In genomic region chr2:200861617-200862016, GRCh38 we compare ENCODE assay signal across 8 cellular contexts. TPM values are rescaled to one million over a fixed set of nuclear protein-coding genes. Genes with fewer than 3 reads are reported as not detected.
DNase-seq lines count a peak whose midpoint lies in the region; ATAC-seq and TF ChIP-seq lines count a peak whose summit lies in the region.

No MANE protein-coding gene starts in this region.

- H3K9ac ChIP-seq in liver (ENCODE audit: low read depth in 1 of 2, low read length in 2 of 2), result peak overlapping the region; percentile 47 to 99

- H3K4me1 ChIP-seq in ascending aorta (peaks cover 4 to 37% of the 10 kb centered on the region in 2 donors), liver (ENCODE audit: control insufficient read depth in 4 of 4, insufficient read depth in 4 of 4, low read length in 3 of 4) (peaks cover 2 to 36% (median 28%) of the 10 kb centered on the region in 4 donors), thoracic aorta (ENCODE audit: control insufficient read depth in 1 of 2, low read depth in 2 of 2) (peaks cover 35 to 53% of the 10 kb centered on the region in 2 donors)

- peaks cover 31 to 45% of the 10 kb centered on the region in 2 donors for H3K36me3 ChIP-seq in ascending aorta
- H3K36me3 ChIP-seq in liver (ENCODE audit: control insufficient read depth in 4 of 4, insufficient read depth in 3 of 4, low read depth in 1 of 4, low read length in 3 of 4), result peaks cover 4 to 33% (median 26%) of the 10 kb centered on the region in 4 donors
- H3K36me3 ChIP-seq in thoracic aorta, result peaks cover 30% of the 10 kb centered on the region

- H3K4me1 Mint-ChIP-seq in activated CD8-positive, alpha-beta memory T cell treated with anti-CD3 and anti-CD28 coated beads, Interleukin-2, amount 10 ng/mL, durations not matched to agents 7 days and 5 days, result peaks cover 60% of the 10 kb centered on the region

- H3K4me3 ChIP-seq in ascending aorta (peak overlapping the region; percentile 74 to 80), liver (ENCODE audit: low read depth in 1 of 3, low read length in 3 of 3) (peak overlapping the region; percentile 59 to 89 (median 71)), thoracic aorta (peak overlapping the region; percentile 79)

- no peak for TF ChIP-seq RAD21 in liver (IDR thresholded peaks at IDR 0.05)

- DNase-seq in activated CD8-positive, alpha-beta memory T cell treated with anti-CD3 and anti-CD28 coated beads, Interleukin-2, amount 10 ng/mL, durations not matched to agents 7 days and 5 days, result no peak
- DNase-seq in activated CD8-positive, alpha-beta memory T cell treated with anti-CD3 and anti-CD28 coated beads for 24 hours, result no peak
- no peak for DNase-seq in ascending aorta (ENCODE audit: low spot score in 2 of 2)
- DNase-seq in thoracic aorta (ENCODE audit: low spot score), result no peak
- DNase-seq in NCI-H748 (lab: John Stamatoyannopoulos, UW; ENCODE audit: unreplicated experiment), result no peak
- no peak for DNase-seq in GF-D8 (lab: John Stamatoyannopoulos, UW)
- DNase-seq in omental fat pad (ENCODE audit: low spot score), result no peak

- H3K4me3 Mint-ChIP-seq in activated CD8-positive, alpha-beta memory T cell treated with anti-CD3 and anti-CD28 coated beads, Interleukin-2, amount 10 ng/mL, durations not matched to agents 7 days and 5 days, result peak overlapping the region; percentile 84

- no peaks in the 10 kb centered on the region for H3K9me3 Mint-ChIP-seq in activated CD8-positive, alpha-beta memory T cell treated with anti-CD3 and anti-CD28 coated beads, Interleukin-2, amount 10 ng/mL, durations not matched to agents 7 days and 5 days (ENCODE audit: low read depth)

- no peaks in the 10 kb centered on the region for H3K27me3 Mint-ChIP-seq in activated CD8-positive, alpha-beta memory T cell treated with anti-CD3 and anti-CD28 coated beads, Interleukin-2, amount 10 ng/mL, durations not matched to agents 7 days and 5 days

- H3K36me3 Mint-ChIP-seq in activated CD8-positive, alpha-beta memory T cell treated with anti-CD3 and anti-CD28 coated beads, Interleukin-2, amount 10 ng/mL, durations not matched to agents 7 days and 5 days, result peaks cover 72% of the 10 kb centered on the region

- CTCF ChIA-PET in activated CD8-positive, alpha-beta memory T cell treated with anti-CD3 and anti-CD28 coated beads, Interleukin-2, amount 10 ng/mL, durations not matched to agents 7 days and 5 days (lab: Charles Lee), result interaction anchor here (1.3 kb wide), 1 partner anchor 149 kb away, joined by 4 read pairs; no protein-coding TSS in a partner anchor

- 6% methylated on average over 4 of the region's 4 CpGs for WGBS in liver

- no peaks in the 10 kb centered on the region for H3K27me3 ChIP-seq in ascending aorta
- H3K27me3 ChIP-seq in liver (ENCODE audit: control insufficient read depth in 4 of 4, insufficient read depth in 4 of 4, low read length in 3 of 4), result no peaks in the 10 kb centered on the region
- no peaks in the 10 kb centered on the region for H3K27me3 ChIP-seq in thoracic aorta (replicated peaks; ENCODE audit: insufficient read depth)

- peak overlapping the region; percentile 99 for H3K27ac Mint-ChIP-seq in activated CD8-positive, alpha-beta memory T cell treated with anti-CD3 and anti-CD28 coated beads, Interleukin-2, amount 10 ng/mL, durations not matched to agents 7 days and 5 days

- no peak for TF ChIP-seq CTCF in ascending aorta (IDR thresholded peaks at IDR 0.05)
- no peak for TF ChIP-seq CTCF in liver (IDR thresholded peaks at IDR 0.05; ENCODE audit: low read depth, low read length, missing input control)
- TF ChIP-seq CTCF in thoracic aorta (IDR thresholded peaks at IDR 0.05), result no peak
- TF ChIP-seq CTCF in omental fat pad (IDR thresholded peaks at IDR 0.05), result no peak

- H3K27ac ChIP-seq in ascending aorta (peak overlapping the region; percentile 96 to 100), liver (ENCODE audit: low read depth in 1 of 2, low read length in 2 of 2) (peak overlapping the region; percentile 45 to 100), thoracic aorta (peak overlapping the region in 1 of 2 donors; percentile 97)

- no peaks in the 10 kb centered on the region for H3K9me3 ChIP-seq in ascending aorta
- no peaks in the 10 kb centered on the region for H3K9me3 ChIP-seq in liver (ENCODE audit: control insufficient read depth in 4 of 4, low read length in 3 of 4)
- H3K9me3 ChIP-seq in thoracic aorta, result no peaks in the 10 kb centered on the region

- intact Hi-C loops in ascending aorta (cut with DNase I), result loop anchor here (5.0 to 10.0 kb wide), 2 partner anchors 337 to 554 kb away; partner anchors contain the start of genes SGO2 and SPATS2L

- no peak for ATAC-seq in activated CD8-positive, alpha-beta memory T cell treated with anti-CD3 and anti-CD28 coated beads, Interleukin-2, amount 10 ng/mL, durations not matched to agents 7 days and 5 days
- ATAC-seq in thoracic aorta (ENCODE audit: insufficient number of reproducible peaks, low FRiP score, low read depth), result no peak
- ATAC-seq in omental fat pad (ENCODE audit: low FRiP score), result no peak

TF ChIP-seq in liver, 16 proteins besides CTCF, POLR2A, EP300 and RAD21:
- TF ChIP-seq YY1 (IDR thresholded peaks at IDR 0.05), result peak; percentile 15
- no peak for TF ChIP-seq RXRA (IDR thresholded peaks at IDR 0.05)

RNA-seq across cellular contexts. Expression of gene CLK1, which starts 2.8 kb away (rescaled TPM):
- total RNA-seq in activated CD8-positive, alpha-beta memory T cell treated with anti-CD3 and anti-CD28 coated beads, Interleukin-2, amount 10 ng/mL, durations not matched to agents 7 days and 5 days, result 100 to 1,000 TPM; 129 to 130 TPM
- 43.5 TPM for total RNA-seq in ascending aorta
- 10 to 100 TPM; 69.9 to 86.3 TPM for total RNA-seq in liver
- 10 to 100 TPM; 21.2 to 53.7 TPM for polyA plus RNA-seq in liver
- 100 to 1,000 TPM in 1 of 2 donors, 10 to 100 TPM in 1; 99.5 to 194 TPM for total RNA-seq in thoracic aorta
- 100 to 1,000 TPM; 115 to 224 (median 126) TPM for total RNA-seq in omental fat pad

RNA-seq across cellular contexts. Expression of gene PPIL3, which starts 27.3 kb away (rescaled TPM):
- 10 to 100 TPM; 40.2 to 41.5 TPM for total RNA-seq in activated CD8-positive, alpha-beta memory T cell treated with anti-CD3 and anti-CD28 coated beads, Interleukin-2, amount 10 ng/mL, durations not matched to agents 7 days and 5 days
- total RNA-seq in ascending aorta (0.64 TPM), liver (10 to 100 TPM; 30.7 to 35.4 TPM), thoracic aorta (10 to 100 TPM in 1 of 2 donors, 1 to 10 TPM in 1; 8.4 to 25.5 TPM), omental fat pad (10 to 100 TPM; 14.7 to 39.6 (median 27.1) TPM)
- 1 to 10 TPM; 8.6 to 9.1 TPM for polyA plus RNA-seq in liver

RNA-seq across cellular contexts. Expression of gene NIF3L1, which starts 27.6 kb away (rescaled TPM):
- 10 to 100 TPM; 28.3 to 37.6 TPM for total RNA-seq in activated CD8-positive, alpha-beta memory T cell treated with anti-CD3 and anti-CD28 coated beads, Interleukin-2, amount 10 ng/mL, durations not matched to agents 7 days and 5 days
- total RNA-seq in ascending aorta (55.3 TPM), liver (10 to 100 TPM; 19.0 to 20.7 TPM), thoracic aorta (10 to 100 TPM; 11.9 to 15.9 TPM), omental fat pad (10 to 100 TPM in 3 of 4 donors, 1 to 10 TPM in 1; 9.2 to 24.1 (median 15.6) TPM)
- polyA plus RNA-seq in liver, result 10 to 100 TPM; 13.2 to 14.0 TPM

RNA-seq across cellular contexts. Expression of gene BZW1, which starts 49.9 kb away (rescaled TPM):
- 100 to 1,000 TPM; 222 to 306 TPM for total RNA-seq in activated CD8-positive, alpha-beta memory T cell treated with anti-CD3 and anti-CD28 coated beads, Interleukin-2, amount 10 ng/mL, durations not matched to agents 7 days and 5 days
- 85.4 TPM for total RNA-seq in ascending aorta
- 100 to 1,000 TPM; 169 to 189 TPM for total RNA-seq in liver
- 100 to 1,000 TPM in 1 of 2 donors, 10 to 100 TPM in 1; 63.0 to 154 TPM for polyA plus RNA-seq in liver
- 100 to 1,000 TPM; 201 to 252 TPM for total RNA-seq in thoracic aorta
- total RNA-seq in omental fat pad, result 100 to 1,000 TPM; 248 to 368 (median 315) TPM
